ENCODE assay signal across 1 cellular context in genomic region chr5:177077335-177077734, GRCh38.
TF ChIP-seq lines count a peak whose summit lies in the region.

No MANE protein-coding gene starts in this region.

TF ChIP-seq in H1, 55 proteins besides CTCF, POLR2A, EP300 and RAD21:
- TF ChIP-seq TAF1 (IDR thresholded peaks at IDR 0.05; ENCODE audit: low read depth, low read length): no peak
- TF ChIP-seq, protein P1, sequence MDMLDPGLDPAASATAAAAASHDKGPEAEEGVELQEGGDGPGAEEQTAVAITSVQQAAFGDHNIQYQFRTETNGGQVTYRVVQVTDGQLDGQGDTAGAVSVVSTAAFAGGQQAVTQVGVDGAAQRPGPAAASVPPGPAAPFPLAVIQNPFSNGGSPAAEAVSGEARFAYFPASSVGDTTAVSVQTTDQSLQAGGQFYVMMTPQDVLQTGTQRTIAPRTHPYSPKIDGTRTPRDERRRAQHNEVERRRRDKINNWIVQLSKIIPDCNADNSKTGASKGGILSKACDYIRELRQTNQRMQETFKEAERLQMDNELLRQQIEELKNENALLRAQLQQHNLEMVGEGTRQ (IDR thresholded peaks at IDR 0.05; ENCODE audit: low read length): peak; percentile 43; the same call in 1 of the 2 replicates
